1 cellular context compared by ENCODE assay signal in the genomic region with DNA sequence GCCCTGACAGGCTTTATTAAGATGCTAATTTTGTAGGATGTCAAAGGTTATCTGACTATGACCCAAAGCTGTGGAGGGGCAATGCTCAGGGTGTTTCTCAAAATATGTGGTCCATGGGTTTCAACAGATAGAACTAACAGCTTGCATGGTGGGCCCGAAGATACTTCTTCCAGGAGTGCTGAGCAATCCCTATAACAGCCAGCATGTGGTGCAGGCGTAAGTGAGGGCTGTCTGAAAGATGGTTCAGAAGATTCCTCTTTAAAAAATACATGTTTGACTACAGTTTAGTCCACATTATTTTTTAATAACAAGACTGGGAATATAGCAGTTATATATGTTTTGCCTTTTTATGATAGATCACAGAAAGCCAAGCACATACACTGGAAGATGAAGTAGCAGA.
TF ChIP-seq lines count a peak whose summit lies in the region.

No MANE protein-coding gene starts in this region.

TF ChIP-seq in WTC11, 78 proteins besides CTCF, POLR2A, EP300 and RAD21:
- TF ChIP-seq, protein P1, sequence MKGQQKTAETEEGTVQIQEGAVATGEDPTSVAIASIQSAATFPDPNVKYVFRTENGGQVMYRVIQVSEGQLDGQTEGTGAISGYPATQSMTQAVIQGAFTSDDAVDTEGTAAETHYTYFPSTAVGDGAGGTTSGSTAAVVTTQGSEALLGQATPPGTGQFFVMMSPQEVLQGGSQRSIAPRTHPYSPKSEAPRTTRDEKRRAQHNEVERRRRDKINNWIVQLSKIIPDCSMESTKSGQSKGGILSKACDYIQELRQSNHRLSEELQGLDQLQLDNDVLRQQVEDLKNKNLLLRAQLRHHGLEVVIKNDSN (CRISPR knock-in tag; IDR thresholded peaks at IDR 0.05): no peak
- TF ChIP-seq GTF2I (CRISPR knock-in tag; conservative IDR thresholded peaks at IDR 0.05) (no peak), SOX15 (CRISPR knock-in tag; IDR thresholded peaks at IDR 0.05) (no peak), ATF6 (CRISPR knock-in tag; IDR thresholded peaks at IDR 0.05) (no peak), TEAD4 (CRISPR knock-in tag; IDR thresholded peaks at IDR 0.05) (no peak), ATF1 (CRISPR knock-in tag; IDR thresholded peaks at IDR 0.05) (no peak), KAT7 (CRISPR knock-in tag; IDR thresholded peaks at IDR 0.05; ENCODE audit: borderline replicate concordance) (no peak), ZBTB21 (CRISPR knock-in tag; IDR thresholded peaks at IDR 0.05; ENCODE audit: borderline replicate concordance) (no peak), ZNF425 (CRISPR knock-in tag; conservative IDR thresholded peaks at IDR 0.05) (no peak), ETV6 (CRISPR knock-in tag; IDR thresholded peaks at IDR 0.05) (no peak), ZNF121 (CRISPR knock-in tag; IDR thresholded peaks at IDR 0.05) (no peak), ZNF423 (CRISPR knock-in tag; IDR thresholded peaks at IDR 0.05) (no peak), ZNF219 (CRISPR knock-in tag; IDR thresholded peaks at IDR 0.05; ENCODE audit: borderline replicate concordance) (no peak), JAZF1 (CRISPR knock-in tag; IDR thresholded peaks at IDR 0.05) (no peak), E2F5 (CRISPR knock-in tag; IDR thresholded peaks at IDR 0.05) (no peak)
- TF ChIP-seq, protein P2, sequence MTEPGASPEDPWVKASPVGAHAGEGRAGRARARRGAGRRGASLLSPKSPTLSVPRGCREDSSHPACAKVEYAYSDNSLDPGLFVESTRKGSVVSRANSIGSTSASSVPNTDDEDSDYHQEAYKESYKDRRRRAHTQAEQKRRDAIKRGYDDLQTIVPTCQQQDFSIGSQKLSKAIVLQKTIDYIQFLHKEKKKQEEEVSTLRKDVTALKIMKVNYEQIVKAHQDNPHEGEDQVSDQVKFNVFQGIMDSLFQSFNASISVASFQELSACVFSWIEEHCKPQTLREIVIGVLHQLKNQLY (CRISPR knock-in tag; IDR thresholded peaks at IDR 0.05): no peak
- TF ChIP-seq, protein P3, sequence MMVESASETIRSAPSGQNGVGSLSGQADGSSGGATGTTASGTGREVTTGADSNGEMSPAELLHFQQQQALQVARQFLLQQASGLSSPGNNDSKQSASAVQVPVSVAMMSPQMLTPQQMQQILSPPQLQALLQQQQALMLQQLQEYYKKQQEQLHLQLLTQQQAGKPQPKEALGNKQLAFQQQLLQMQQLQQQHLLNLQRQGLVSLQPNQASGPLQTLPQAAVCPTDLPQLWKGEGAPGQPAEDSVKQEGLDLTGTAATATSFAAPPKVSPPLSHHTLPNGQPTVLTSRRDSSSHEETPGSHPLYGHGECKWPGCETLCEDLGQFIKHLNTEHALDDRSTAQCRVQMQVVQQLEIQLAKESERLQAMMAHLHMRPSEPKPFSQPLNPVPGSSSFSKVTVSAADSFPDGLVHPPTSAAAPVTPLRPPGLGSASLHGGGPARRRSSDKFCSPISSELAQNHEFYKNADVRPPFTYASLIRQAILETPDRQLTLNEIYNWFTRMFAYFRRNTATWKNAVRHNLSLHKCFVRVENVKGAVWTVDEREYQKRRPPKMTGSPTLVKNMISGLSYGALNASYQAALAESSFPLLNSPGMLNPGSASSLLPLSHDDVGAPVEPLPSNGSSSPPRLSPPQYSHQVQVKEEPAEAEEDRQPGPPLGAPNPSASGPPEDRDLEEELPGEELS (CRISPR knock-in tag; IDR thresholded peaks at IDR 0.05): no peak
- TF ChIP-seq, protein P4, sequence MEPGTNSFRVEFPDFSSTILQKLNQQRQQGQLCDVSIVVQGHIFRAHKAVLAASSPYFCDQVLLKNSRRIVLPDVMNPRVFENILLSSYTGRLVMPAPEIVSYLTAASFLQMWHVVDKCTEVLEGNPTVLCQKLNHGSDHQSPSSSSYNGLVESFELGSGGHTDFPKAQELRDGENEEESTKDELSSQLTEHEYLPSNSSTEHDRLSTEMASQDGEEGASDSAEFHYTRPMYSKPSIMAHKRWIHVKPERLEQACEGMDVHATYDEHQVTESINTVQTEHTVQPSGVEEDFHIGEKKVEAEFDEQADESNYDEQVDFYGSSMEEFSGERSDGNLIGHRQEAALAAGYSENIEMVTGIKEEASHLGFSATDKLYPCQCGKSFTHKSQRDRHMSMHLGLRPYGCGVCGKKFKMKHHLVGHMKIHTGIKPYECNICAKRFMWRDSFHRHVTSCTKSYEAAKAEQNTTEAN (CRISPR knock-in tag; IDR thresholded peaks at IDR 0.05): no peak
